ENCODE assay signal across 8 cellular contexts in genomic region chr5:134113572-134113907, GRCh38. TPM values are rescaled to one million over a fixed set of nuclear protein-coding genes. Genes with fewer than 3 reads are reported as not detected.
A peak's percentile ranks its signal among the peaks of the same experiment; 100 is the strongest.
DNase-seq lines count a peak whose midpoint lies in the region; ATAC-seq and TF ChIP-seq lines count a peak whose summit lies in the region.

No MANE protein-coding gene starts in this region.

- H3K9me3 Mint-ChIP-seq in Caco-2 (ENCODE audit: unreplicated experiment) (no peaks in the 10 kb centered on the region), T-cell (no peaks in the 10 kb centered on the region)

- peak overlapping the region; percentile 83 for H3K4me3 Mint-ChIP-seq in Caco-2 (ENCODE audit: unreplicated experiment)
- H3K4me3 Mint-ChIP-seq in T-cell, result peak overlapping the region; percentile 93 to 94 (median 94)

- ATAC-seq in T-cell (replicated peaks in 1 of 4) (no peak), sciatic nerve (peak; percentile 24), GM21723 (IDR thresholded peaks at IDR 0.05; ENCODE audit: unreplicated experiment) (no peak)

- peaks cover 7% of the 10 kb centered on the region for H3K36me3 Mint-ChIP-seq in Caco-2 (ENCODE audit: insufficient read depth, unreplicated experiment)
- peaks cover 28% of the 10 kb centered on the region for H3K36me3 Mint-ChIP-seq in T-cell

- WGBS in hepatocyte (ENCODE audit: low lambda C conversion rate, missing lambda C conversion rate), result 47% methylated on average over 24 of the region's 24 CpGs

- DNase-seq in Caco-2 (no peak), T-cell (peak in 2 of 34 experiments; percentile 35 to 38), hepatocyte (ENCODE audit: low spot score) (no peak), sciatic nerve (ENCODE audit: low spot score) (no peak), iPS-NIHi7 (ENCODE audit: extremely low spot score) (no peak), NCI-H69 (lab: John Stamatoyannopoulos, UW) (no peak), medulla oblongata (ENCODE audit: extremely low spot score) (no peak)

- no peaks in the 10 kb centered on the region for H3K27me3 Mint-ChIP-seq in Caco-2 (ENCODE audit: insufficient read depth, unreplicated experiment)
- no peaks in the 10 kb centered on the region for H3K27me3 Mint-ChIP-seq in T-cell

- H3K9me3 ChIP-seq in Caco-2 (no peaks in the 10 kb centered on the region), hepatocyte (ENCODE audit: low read depth) (no peaks in the 10 kb centered on the region)

- TF ChIP-seq CTCF in Caco-2 (IDR thresholded peaks at IDR 0.05; ENCODE audit: insufficient read depth in 1 of 2, low read depth in 1 of 2, low read length in 1 of 2, severe bottlenecking in 1 of 2, unreplicated experiment in 1 of 2) (no peak), hepatocyte (IDR thresholded peaks at IDR 0.05; ENCODE audit: poor library complexity) (no peak)

- no peak overlapping the region for H3K27ac ChIP-seq in hepatocyte

- H2AFZ ChIP-seq in hepatocyte, result peak overlapping the region; percentile 96

- no peaks in the 10 kb centered on the region for H4K20me1 ChIP-seq in hepatocyte (ENCODE audit: insufficient read depth, poor library complexity, severe bottlenecking)

- H3K4me1 Mint-ChIP-seq in Caco-2 (ENCODE audit: low read depth, unreplicated experiment) (peaks cover 6% of the 10 kb centered on the region), T-cell (peaks cover 43 to 66% (median 64%) of the 10 kb centered on the region in 3 donors)

- H3K79me2 ChIP-seq in hepatocyte, result no peaks in the 10 kb centered on the region

- no peaks in the 10 kb centered on the region for H3K9me2 ChIP-seq in hepatocyte (replicated peaks; ENCODE audit: insufficient read depth)

- H3K4me3 ChIP-seq in Caco-2 (ENCODE audit: low read depth, low read length) (no peak overlapping the region), hepatocyte (no peak overlapping the region)

- H3K36me3 ChIP-seq in Caco-2 (ENCODE audit: control insufficient read depth, insufficient read depth, low read length), result no peaks in the 10 kb centered on the region; the same call in 1 of the 2 replicates
- no peaks in the 10 kb centered on the region for H3K36me3 ChIP-seq in hepatocyte (replicated peaks; ENCODE audit: insufficient read depth, low read depth)

- H3K27ac Mint-ChIP-seq in Caco-2 (ENCODE audit: unreplicated experiment) (no peak overlapping the region), T-cell (peak overlapping the region; percentile 96 to 98)

- H3K27me3 ChIP-seq in Caco-2 (replicated peaks; ENCODE audit: control insufficient read depth, insufficient read depth, low read length) (no peaks in the 10 kb centered on the region), hepatocyte (peaks cover 17% of the 10 kb centered on the region)

- H3K4me1 ChIP-seq in Caco-2, result peaks cover 12% of the 10 kb centered on the region
- H3K4me1 ChIP-seq in hepatocyte (ENCODE audit: insufficient read depth), result no peaks in the 10 kb centered on the region

- CTCF ChIA-PET in Caco-2 (lab: Charles Lee) (no interaction called here), T-cell (lab: Charles Lee) (interaction anchor here (0.9 to 1.0 kb wide), 3 partner anchors 16 to 74 kb away, joined by 3 to 4 read pairs (median 4); no protein-coding TSS in a partner anchor)

- H3K4me2 ChIP-seq in hepatocyte, result peak overlapping the region; percentile 100

- BruUV-seq in Caco-2 (replicated peaks; lab: Mats Ljungman, UMichigan), result no TSS peak

- intact Hi-C loops in Caco-2 (cut with micrococcal nuclease; ENCODE audit: unreplicated experiment) (no loop called here), sciatic nerve (cut with DNase I) (no loop called here)

- POLR2A ChIA-PET in Caco-2 (lab: Charles Lee) (no interaction called here), T-cell (lab: Charles Lee) (interaction anchor here in 1 of 2 donors (0.6 to 1.6 kb wide), 2 partner anchors 12 to 45 kb away, joined by 3 to 6 read pairs; no protein-coding TSS in a partner anchor)

RNA-seq across cellular contexts. Expression of gene TCF7, which starts 0.9 kb away (rescaled TPM):
- total RNA-seq in Caco-2 (2022), result 36.2 and 36.5 TPM in 2 replicates
- 100 to 1,000 TPM; 503 to 749 (median 693) TPM for total RNA-seq in T-cell
- 5.1 and 7.5 TPM in 2 replicates for total RNA-seq in hepatocyte
- 5.7 and 8.1 TPM in 2 replicates for polyA plus RNA-seq in hepatocyte
- 8.5 TPM for total RNA-seq in sciatic nerve

Comparison
In these comparisons a context has a peak if more than half of its experiments do, and no peak if none do; other contexts are left out.
1. RNA of gene TCF7, which starts 0.9 kb away (total RNA-seq): 503 to 749 TPM in T-cell; 36.2 to 36.5 TPM in Caco-2, 8.5 TPM in sciatic nerve (single experiment) and 5.1 to 7.5 TPM in hepatocyte; every median in the first group is over 10 times any median in the second.